ENCODE assay signal across 1 cellular context in the genomic region with DNA sequence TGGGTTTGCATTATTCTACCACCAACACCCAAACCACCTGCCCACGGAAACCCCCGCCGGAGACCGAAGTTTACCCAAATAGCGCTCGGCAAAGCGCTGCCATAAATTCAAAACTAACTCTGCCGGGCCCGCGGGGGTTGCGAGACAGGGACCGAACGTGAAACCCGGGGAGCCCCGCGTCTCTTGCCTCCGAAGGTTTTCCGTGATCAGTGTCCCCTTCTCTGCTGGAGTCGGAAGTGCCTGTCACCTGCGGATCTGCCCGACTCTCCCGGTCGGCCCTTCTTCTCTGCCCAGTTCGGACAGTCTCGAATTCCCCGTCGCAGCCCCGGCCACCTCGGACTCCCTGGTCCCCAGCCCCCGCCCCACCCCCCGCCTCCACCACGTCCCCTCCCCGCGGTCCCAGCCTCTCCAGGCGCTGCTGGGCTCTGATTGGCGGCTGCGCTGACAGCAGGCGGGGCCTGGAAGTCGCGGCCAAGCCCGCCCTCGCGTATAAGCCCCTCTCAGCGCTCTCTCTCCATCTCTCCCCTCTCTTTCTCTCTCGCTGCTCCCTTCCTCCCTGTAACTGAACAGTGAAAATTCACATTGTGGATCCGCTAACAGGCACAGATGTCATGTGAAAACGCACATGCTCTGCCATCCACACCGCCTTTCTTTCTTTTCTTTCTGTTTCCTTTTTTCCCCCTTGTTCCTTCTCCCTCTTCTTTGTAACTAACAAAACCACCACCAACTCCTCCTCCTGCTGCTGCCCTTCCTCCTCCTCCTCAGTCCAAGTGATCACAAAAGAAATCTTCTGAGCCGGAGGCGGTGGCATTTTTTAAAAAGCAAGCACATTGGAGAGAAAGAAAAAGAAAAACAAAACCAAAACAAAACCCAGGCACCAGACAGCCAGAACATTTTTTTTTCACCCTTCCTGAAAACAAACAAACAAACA.
TF ChIP-seq lines count a peak whose summit lies in the region.

A gene (plus strand): TSS at position 517 of the 931 bp plus-strand sequence. CDS start 642 bp downstream, outside the sequence.

TF ChIP-seq in liver, 16 proteins besides CTCF, POLR2A, EP300 and RAD21 (continued from another document):
- TF ChIP-seq, protein P1, sequence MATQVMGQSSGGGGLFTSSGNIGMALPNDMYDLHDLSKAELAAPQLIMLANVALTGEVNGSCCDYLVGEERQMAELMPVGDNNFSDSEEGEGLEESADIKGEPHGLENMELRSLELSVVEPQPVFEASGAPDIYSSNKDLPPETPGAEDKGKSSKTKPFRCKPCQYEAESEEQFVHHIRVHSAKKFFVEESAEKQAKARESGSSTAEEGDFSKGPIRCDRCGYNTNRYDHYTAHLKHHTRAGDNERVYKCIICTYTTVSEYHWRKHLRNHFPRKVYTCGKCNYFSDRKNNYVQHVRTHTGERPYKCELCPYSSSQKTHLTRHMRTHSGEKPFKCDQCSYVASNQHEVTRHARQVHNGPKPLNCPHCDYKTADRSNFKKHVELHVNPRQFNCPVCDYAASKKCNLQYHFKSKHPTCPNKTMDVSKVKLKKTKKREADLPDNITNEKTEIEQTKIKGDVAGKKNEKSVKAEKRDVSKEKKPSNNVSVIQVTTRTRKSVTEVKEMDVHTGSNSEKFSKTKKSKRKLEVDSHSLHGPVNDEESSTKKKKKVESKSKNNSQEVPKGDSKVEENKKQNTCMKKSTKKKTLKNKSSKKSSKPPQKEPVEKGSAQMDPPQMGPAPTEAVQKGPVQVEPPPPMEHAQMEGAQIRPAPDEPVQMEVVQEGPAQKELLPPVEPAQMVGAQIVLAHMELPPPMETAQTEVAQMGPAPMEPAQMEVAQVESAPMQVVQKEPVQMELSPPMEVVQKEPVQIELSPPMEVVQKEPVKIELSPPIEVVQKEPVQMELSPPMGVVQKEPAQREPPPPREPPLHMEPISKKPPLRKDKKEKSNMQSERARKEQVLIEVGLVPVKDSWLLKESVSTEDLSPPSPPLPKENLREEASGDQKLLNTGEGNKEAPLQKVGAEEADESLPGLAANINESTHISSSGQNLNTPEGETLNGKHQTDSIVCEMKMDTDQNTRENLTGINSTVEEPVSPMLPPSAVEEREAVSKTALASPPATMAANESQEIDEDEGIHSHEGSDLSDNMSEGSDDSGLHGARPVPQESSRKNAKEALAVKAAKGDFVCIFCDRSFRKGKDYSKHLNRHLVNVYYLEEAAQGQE (IDR thresholded peaks at IDR 0.05), result no peak
- TF ChIP-seq JUND (IDR thresholded peaks at IDR 0.05), result no peak
- TF ChIP-seq, protein P2, sequence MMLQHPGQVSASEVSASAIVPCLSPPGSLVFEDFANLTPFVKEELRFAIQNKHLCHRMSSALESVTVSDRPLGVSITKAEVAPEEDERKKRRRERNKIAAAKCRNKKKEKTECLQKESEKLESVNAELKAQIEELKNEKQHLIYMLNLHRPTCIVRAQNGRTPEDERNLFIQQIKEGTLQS (IDR thresholded peaks at IDR 0.05), result no peak
- TF ChIP-seq HNF4G (IDR thresholded peaks at IDR 0.05), result no peak
